9 cellular contexts compared by ENCODE assay signal in the genomic region with DNA sequence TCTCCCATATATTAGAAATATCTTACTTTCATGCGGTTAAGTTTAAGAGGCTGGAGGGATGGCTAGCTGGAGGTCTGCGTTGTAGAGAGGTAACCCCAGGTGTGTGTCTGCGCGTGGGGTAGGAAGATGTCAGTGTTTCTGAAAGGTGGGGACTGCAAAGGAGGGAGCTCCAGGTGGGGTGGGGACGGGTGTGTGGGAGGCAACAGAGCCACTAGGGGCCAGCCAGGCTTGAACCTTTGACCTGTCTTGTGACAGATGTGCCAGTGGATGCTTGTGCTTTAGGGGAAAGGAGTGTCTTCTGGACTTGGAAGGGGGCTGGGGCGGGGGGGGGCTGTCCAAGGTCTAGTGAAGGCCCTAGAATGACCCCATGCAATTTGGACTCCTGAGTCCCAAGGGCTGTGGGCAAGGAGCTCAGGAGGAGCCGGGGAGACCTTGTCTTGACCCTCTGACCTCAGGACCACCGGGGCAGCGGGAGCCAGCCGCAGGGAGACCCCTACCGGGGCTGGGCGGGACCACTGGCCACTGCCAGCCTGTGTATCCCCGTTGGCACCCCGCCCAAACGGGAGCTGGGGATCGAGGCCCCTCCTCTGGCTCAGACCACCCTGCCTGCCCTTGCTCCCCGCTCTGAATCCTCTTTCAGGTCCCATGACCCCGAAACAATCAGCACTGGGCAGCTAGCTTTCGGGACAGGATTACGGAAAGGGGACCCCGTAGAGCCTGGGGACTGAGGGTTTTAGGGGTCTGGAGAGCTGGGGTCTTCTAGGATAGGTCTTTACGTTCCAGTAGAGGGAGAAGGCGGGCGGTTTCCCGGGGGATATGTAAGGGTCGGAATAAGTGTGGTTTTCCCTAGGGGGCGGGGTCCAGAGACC. TPM values are rescaled to one million over a fixed set of nuclear protein-coding genes. Genes with fewer than 3 reads are reported as not detected.
DNase-seq lines count a peak whose midpoint lies in the region; ATAC-seq, FAIRE-seq and TF ChIP-seq lines count a peak whose summit lies in the region.
"Had no signal": no experiment of that assay in that cellular context is flagged by ENCODE, and none has a peak within 500 bp of the region (broad histone marks: within the 10 kb centered on the region; RNA-seq: fewer than 3 reads in every experiment).

No MANE protein-coding gene starts in this region.

- H3K9me3 ChIP-seq in gastrocnemius medialis, result no peaks in the 10 kb centered on the region

- ATAC-seq in gastrocnemius medialis (no peak), GM18858 (IDR thresholded peaks at IDR 0.05; ENCODE audit: unreplicated experiment) (no peak)

- H3K27me3 ChIP-seq in gastrocnemius medialis, result peaks cover 14 to 19% (median 18%) of the 10 kb centered on the region in 3 donors

- in situ Hi-C loops in gastrocnemius medialis (cut with MboI; ENCODE audit: low sequenced_read_pairs in 4 of 4), result no loop called here

- no peaks in the 10 kb centered on the region for H3K36me3 ChIP-seq in gastrocnemius medialis

- intact Hi-C loops in gastrocnemius medialis (cut with DNase I; ENCODE audit: low total_unique reads), result no loop called here

- peak overlapping the region in 2 of 4 donors; percentile 76 to 77 for H3K27ac ChIP-seq in gastrocnemius medialis

- TF ChIP-seq CTCF in fibroblast of the aortic adventitia (IDR thresholded peaks at IDR 0.05; ENCODE audit: insufficient read depth, low read length) (no peak), gastrocnemius medialis (IDR thresholded peaks at IDR 0.05 in 4 of 5, conservative IDR thresholded peaks at IDR 0.05 in 1 of 5) (no peak)

- peaks cover 36 to 41% of the 10 kb centered on the region in 2 donors for H3K4me1 ChIP-seq in gastrocnemius medialis

- H3K4me3 ChIP-seq in fibroblast of the aortic adventitia (ENCODE audit: low read depth, low read length), result peak overlapping the region; percentile 76
- H3K4me3 ChIP-seq in gastrocnemius medialis, result peak overlapping the region; percentile 68 to 82 (median 78)

- no peak for DNase-seq in GM12891 (ENCODE audit: insufficient read length, low spot score)
- DNase-seq in RPMI8226, result peak; percentile 62
- no peak for DNase-seq in fibroblast of the aortic adventitia (ENCODE audit: low read depth)
- no peak for DNase-seq in gastrocnemius medialis
- DNase-seq in mucosa of gallbladder (ENCODE audit: low spot score), result no peak
- no peak for DNase-seq in globus pallidus (ENCODE audit: low spot score)
- no peak for DNase-seq in activated CD4-positive, CD25-positive, alpha-beta regulatory T cell (lab: John Stamatoyannopoulos, UW)

- peak; percentile 40 for FAIRE-seq in GM12891 (lab: Jason Lieb, UNC)

- no peak for TF ChIP-seq POLR2A in GM12891 (IDR thresholded peaks at IDR 0.05; ENCODE audit: low read depth, low read length)
- no peak for TF ChIP-seq POLR2A in gastrocnemius medialis (IDR thresholded peaks at IDR 0.05)

TF ChIP-seq in GM12891, 5 proteins besides CTCF, POLR2A, EP300 and RAD21:
- TF ChIP-seq SPI1 (IDR thresholded peaks at IDR 0.05; ENCODE audit: low read depth, low read length), result no peak

RNA-seq across cellular contexts. Expression of a gene that starts 1.1 kb away (rescaled TPM):
- 0.42 TPM for polyA plus RNA-seq in GM12891 (2012; ENCODE audit: low read depth, missing spikeins)
- 1.1 TPM in 1 of 2 replicates, not detected in the other for total RNA-seq in fibroblast of the aortic adventitia (ENCODE audit: low replicate concordance)
- total RNA-seq in gastrocnemius medialis, result 1 to 10 TPM in 1 of 4 donors, not detected in 3; 1.0 TPM
- 6.2 TPM for total RNA-seq in mucosa of gallbladder

RNA-seq across cellular contexts. Expression of a gene that starts 5.6 kb away (rescaled TPM):
- 0.41 TPM for polyA plus RNA-seq in GM12891 (2012; ENCODE audit: low read depth, missing spikeins)
- total RNA-seq in fibroblast of the aortic adventitia (ENCODE audit: low replicate concordance) (0.16 and 0.99 TPM in 2 replicates), gastrocnemius medialis (1 to 10 TPM in 2 of 4 donors, not detected in 2; 1.5 to 2.2 TPM), mucosa of gallbladder (0.58 TPM)
- total RNA-seq: pulmonary artery endothelial cell had no signal

RNA-seq across cellular contexts. Expression of a gene that starts 19.0 kb away (rescaled TPM):
- polyA plus RNA-seq in GM12891 (2012; ENCODE audit: low read depth, missing spikeins), result 71.0 TPM
- 0.18 TPM in 1 of 2 replicates, not detected in the other for total RNA-seq in fibroblast of the aortic adventitia (ENCODE audit: low replicate concordance)
- total RNA-seq in gastrocnemius medialis, result 1 to 10 TPM; 2.7 to 5.1 (median 4.7) TPM
- total RNA-seq in mucosa of gallbladder, result 20.4 TPM

RNA-seq across cellular contexts. Expression of a gene that starts 26.1 kb away (rescaled TPM):
- 0.15 TPM for polyA plus RNA-seq in GM12891 (2012; ENCODE audit: low read depth, missing spikeins)
- total RNA-seq in fibroblast of the aortic adventitia (ENCODE audit: low replicate concordance), result not detected in 2 replicates
- total RNA-seq in gastrocnemius medialis, result under 1 TPM in 2 of 4 donors, not detected in 2; 0.20 to 0.35 TPM
- not detected for total RNA-seq in mucosa of gallbladder
- total RNA-seq: pulmonary artery endothelial cell had no signal

RNA-seq across cellular contexts. Expression of a gene that starts 27.2 kb away (rescaled TPM):
- 93.4 TPM for polyA plus RNA-seq in GM12891 (2012; ENCODE audit: low read depth, missing spikeins)
- total RNA-seq in fibroblast of the aortic adventitia (ENCODE audit: low replicate concordance), result 185 and 272 TPM in 2 replicates
- total RNA-seq in gastrocnemius medialis, result 10 to 100 TPM; 37.7 to 81.1 (median 42.0) TPM
- 116 TPM for total RNA-seq in mucosa of gallbladder
